16 cellular contexts compared by ENCODE assay signal in the genomic region with DNA sequence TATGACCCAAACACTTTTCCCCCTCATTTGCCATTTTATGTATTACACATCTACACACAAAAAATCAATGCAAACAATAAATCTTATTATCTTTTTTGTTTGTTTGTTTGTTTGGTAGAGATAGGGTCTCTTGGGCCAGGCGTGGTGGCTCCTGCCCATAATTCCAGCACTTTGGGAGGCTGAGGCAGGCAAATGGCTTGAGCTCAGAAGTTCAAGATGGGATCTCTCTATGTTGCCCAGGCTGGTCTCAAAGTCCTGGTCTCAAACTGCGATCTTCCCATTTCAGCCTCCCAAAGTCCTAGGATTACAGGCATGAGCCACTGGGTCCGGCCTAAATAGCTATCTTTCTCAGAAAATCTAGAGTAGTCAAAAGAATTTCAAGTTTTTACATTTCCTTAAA.
"Had no signal": no experiment of that assay in that cellular context is flagged by ENCODE, and none has a peak within 500 bp of the region (broad histone marks: within the 10 kb centered on the region; RNA-seq: fewer than 3 reads in every experiment).

No MANE protein-coding gene starts in this region.

- H3K4me3 Mint-ChIP-seq: activated CD8-positive, alpha-beta T cell treated with anti-CD3 and anti-CD28 coated beads for 36 hours; memory B cell had no signal

- H3K27ac Mint-ChIP-seq: activated CD8-positive, alpha-beta T cell treated with anti-CD3 and anti-CD28 coated beads for 36 hours; memory B cell; nephron had no signal

- H3K27me3 Mint-ChIP-seq: activated CD8-positive, alpha-beta T cell treated with anti-CD3 and anti-CD28 coated beads for 36 hours; memory B cell had no signal

- ATAC-seq: activated CD8-positive, alpha-beta T cell treated with anti-CD3 and anti-CD28 coated beads for 36 hours; left lung had no signal

- H3K9me3 Mint-ChIP-seq: activated CD8-positive, alpha-beta T cell treated with anti-CD3 and anti-CD28 coated beads for 36 hours; memory B cell; nephron had no signal

- DNase-seq: activated CD4-positive, CD25-positive, alpha-beta regulatory T cell treated with anti-CD3 and anti-CD28 coated beads, Interleukin-2, amount 50 U/mL, for 72 hours; activated CD8-positive, alpha-beta memory T cell treated with anti-CD3 and anti-CD28 coated beads, Interleukin-2, amount 50 U/mL, for 4 hours; activated CD8-positive, alpha-beta T cell treated with anti-CD3 and anti-CD28 coated beads for 36 hours; activated naive CD4-positive, alpha-beta T cell; effector CD4-positive, alpha-beta T cell; foreskin melanocyte; head of caudate nucleus; islet precursor cell; left lung; stomach; uterus had no signal

- FAIRE-seq: colon, endothelial cell of umbilical vein had no signal

- H3K36me3 ChIP-seq: cardiac muscle cell, left lung, stomach, uterus had no signal

- H3K9me3 ChIP-seq: left lung, stomach, uterus had no signal

- H3K27me3 ChIP-seq: cardiac muscle cell, left lung, stomach, uterus had no signal
